ENCODE assay signal across 11 cellular contexts in genomic region chr15:95162967-95163531, GRCh38.
DNase-seq lines count a peak whose midpoint lies in the region; ATAC-seq and TF ChIP-seq lines count a peak whose summit lies in the region.
"Had no signal": no experiment of that assay in that cellular context is flagged by ENCODE, and none has a peak within 500 bp of the region (broad histone marks: within the 10 kb centered on the region; RNA-seq: fewer than 3 reads in every experiment).

No MANE protein-coding gene starts in this region.

- peak; percentile 85 for DNase-seq in HFF-Myc (ENCODE audit: extremely low read depth, low read depth)
- peak; percentile 82 for DNase-seq in brain microvascular endothelial cell
- peak; percentile 68 for DNase-seq in kidney tubule cell (ENCODE audit: low spot score)
- no peak for DNase-seq in Peyer's patch
- no peak for DNase-seq in central memory CD4-positive, alpha-beta T cell
- DNase-seq in right atrium auricular region (ENCODE audit: low spot score), result no peak
- DNase-seq: hypothalamus, NCI-H1436 had no signal

- H3K9me3 ChIP-seq in Peyer's patch, result no peaks in the 10 kb centered on the region
- H3K9me3 ChIP-seq in right atrium auricular region, result no peaks in the 10 kb centered on the region
- H3K9me3 ChIP-seq: tibial nerve had no signal

- ATAC-seq in GM18505 (IDR thresholded peaks at IDR 0.05; ENCODE audit: unreplicated experiment), result no peak

- WGBS in urinary bladder, result 51% methylated on average over 7 of the region's 7 CpGs

- no peak for TF ChIP-seq CTCF in HFF-Myc (IDR thresholded peaks at IDR 0.05; ENCODE audit: low read depth, low read length, missing control alignments)
- no peak for TF ChIP-seq CTCF in brain microvascular endothelial cell (IDR thresholded peaks at IDR 0.05; ENCODE audit: low read depth, low read length, missing control alignments)
- no peak for TF ChIP-seq CTCF in Peyer's patch (IDR thresholded peaks at IDR 0.05)
- TF ChIP-seq CTCF in right atrium auricular region (IDR thresholded peaks at IDR 0.05), result no peak

- H3K4me1 ChIP-seq in urinary bladder (ENCODE audit: insufficient read depth) (no peaks in the 10 kb centered on the region), Peyer's patch (no peaks in the 10 kb centered on the region), right atrium auricular region (no peaks in the 10 kb centered on the region)

- in situ Hi-C loops in brain microvascular endothelial cell (cut with HindIII; ENCODE audit: low pct_ligation_motif_present, low sequenced_read_pairs), result no loop called here

- no peaks in the 10 kb centered on the region for H3K27me3 ChIP-seq in brain microvascular endothelial cell (replicated peaks)
- H3K27me3 ChIP-seq in Peyer's patch, result no peaks in the 10 kb centered on the region
- no peaks in the 10 kb centered on the region for H3K27me3 ChIP-seq in right atrium auricular region
- H3K27me3 ChIP-seq: tibial nerve had no signal

- H3K27ac ChIP-seq in brain microvascular endothelial cell (peak overlapping the region; percentile 90), urinary bladder (ENCODE audit: low read depth) (peak overlapping the region; percentile 71), Peyer's patch (no peak overlapping the region), right atrium auricular region (peak overlapping the region in 1 of 2 donors; percentile 60)

- H3K4me3 ChIP-seq in HFF-Myc (replicated peaks; ENCODE audit: low read depth, low read length), result no peak overlapping the region; the same call in 1 of the 2 replicates
- H3K4me3 ChIP-seq in brain microvascular endothelial cell (ENCODE audit: low read depth, low read length), result no peak overlapping the region
- no peak overlapping the region for H3K4me3 ChIP-seq in urinary bladder (ENCODE audit: low read depth, low read length)
- H3K4me3 ChIP-seq in Peyer's patch, result no peak overlapping the region
- H3K4me3 ChIP-seq in right atrium auricular region, result no peak overlapping the region
- H3K4me3 ChIP-seq: tibial nerve had no signal

- TF ChIP-seq POLR2A in Peyer's patch (IDR thresholded peaks at IDR 0.05) (no peak), GM18505 (IDR thresholded peaks at IDR 0.05; ENCODE audit: borderline replicate concordance, extremely low read depth, insufficient read depth, insufficient read length) (no peak)

- H3K36me3 ChIP-seq in brain microvascular endothelial cell (replicated peaks) (no peaks in the 10 kb centered on the region), urinary bladder (ENCODE audit: insufficient read depth) (no peaks in the 10 kb centered on the region), Peyer's patch (no peaks in the 10 kb centered on the region), right atrium auricular region (no peaks in the 10 kb centered on the region)
- H3K36me3 ChIP-seq: tibial nerve had no signal

Comparison
In these comparisons a context has a peak if more than half of its experiments do, and no peak if none do; other contexts are left out.
1. DNase-seq: peak in HFF-Myc (single experiment), brain microvascular endothelial cell (single experiment) and kidney tubule cell (single experiment); none in Peyer's patch (0 of 3), central memory CD4-positive, alpha-beta T cell (single experiment) and right atrium auricular region (single experiment).
2. H3K27ac ChIP-seq: peak in brain microvascular endothelial cell (single experiment) and urinary bladder (single experiment); none in Peyer's patch (0 of 4).